Comparison of ENCODE assay signal across 2 cellular contexts in the genomic region with DNA sequence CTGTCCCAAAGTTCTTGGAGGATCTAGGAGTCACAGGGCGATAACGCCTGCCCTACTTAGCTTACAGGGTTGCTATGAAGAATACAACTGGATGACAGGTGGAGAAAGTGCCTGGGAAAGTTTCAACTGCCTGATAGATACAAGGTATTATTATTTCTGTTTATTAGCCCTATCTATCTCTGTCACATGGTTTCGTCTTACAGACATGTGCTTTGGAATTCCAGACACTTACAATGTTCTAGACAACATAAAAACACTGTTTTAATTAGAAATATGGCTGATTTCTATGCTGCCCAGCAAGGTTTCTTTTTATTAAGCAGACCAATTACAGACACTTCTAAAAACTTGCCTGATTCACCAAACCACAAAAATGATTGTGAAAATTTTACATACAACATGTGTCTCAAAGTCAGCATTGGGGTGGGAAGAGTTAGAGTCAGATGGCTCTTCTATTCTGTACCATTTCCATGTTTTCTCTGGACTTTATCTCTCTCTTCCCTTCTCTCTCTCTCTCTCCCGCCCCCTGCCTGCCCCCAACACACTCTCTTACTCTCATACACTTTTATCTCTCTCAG.
TF ChIP-seq lines count a peak whose summit lies in the region.

No MANE protein-coding gene starts in this region.

TF ChIP-seq in IMR-90, 13 proteins besides CTCF, POLR2A, EP300 and RAD21:
- TF ChIP-seq BHLHE40 (IDR thresholded peaks at IDR 0.05; ENCODE audit: low read depth, low read length): no peak

TF ChIP-seq in HEK293T, 16 proteins besides CTCF, POLR2A, EP300 and RAD21:
- TF ChIP-seq TARDBP (IDR thresholded peaks at IDR 0.05) (no peak), ZNF384 (IDR thresholded peaks at IDR 0.05) (no peak), CTBP1 (IDR thresholded peaks at IDR 0.05; ENCODE audit: borderline replicate concordance) (no peak), BHLHE40 (IDR thresholded peaks at IDR 0.05; ENCODE audit: borderline replicate concordance) (no peak), SP1 (IDR thresholded peaks at IDR 0.05) (no peak), FOXM1 (IDR thresholded peaks at IDR 0.05; ENCODE audit: borderline replicate concordance) (no peak), LEF1 (IDR thresholded peaks at IDR 0.05; ENCODE audit: borderline replicate concordance) (no peak), FOXA1 (IDR thresholded peaks at IDR 0.05) (no peak), HDGF (IDR thresholded peaks at IDR 0.05; ENCODE audit: borderline replicate concordance) (no peak)
